In the genomic region with DNA sequence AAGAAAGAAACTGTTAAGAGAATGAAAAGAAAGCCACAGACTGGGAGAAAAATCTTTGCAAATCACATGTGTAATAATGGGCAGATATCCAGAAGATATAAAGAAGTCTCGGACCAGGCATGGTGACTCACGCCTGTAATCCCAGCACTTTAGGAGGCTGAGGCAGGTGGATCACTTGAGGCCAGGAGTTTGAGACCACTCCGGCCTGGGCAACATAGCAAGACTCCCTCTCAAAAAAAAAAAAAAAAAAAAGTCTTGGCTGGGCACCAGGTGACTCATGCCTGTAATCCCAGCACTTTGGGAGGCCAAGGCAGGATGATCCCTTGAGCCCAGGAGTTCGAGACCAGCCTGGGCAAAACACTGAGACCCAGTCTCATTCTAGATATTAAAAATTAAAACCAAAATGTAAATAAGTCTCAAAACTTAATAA, we compare ENCODE assay signal across 1 cellular context.
A peak's percentile ranks its signal among the peaks of the same experiment; 100 is the strongest.
TF ChIP-seq lines count a peak whose summit lies in the region.

No MANE protein-coding gene starts in this region.

TF ChIP-seq in HEK293, 187 proteins besides CTCF, POLR2A, EP300 and RAD21 (continues in another document):
- TF ChIP-seq, protein P1, sequence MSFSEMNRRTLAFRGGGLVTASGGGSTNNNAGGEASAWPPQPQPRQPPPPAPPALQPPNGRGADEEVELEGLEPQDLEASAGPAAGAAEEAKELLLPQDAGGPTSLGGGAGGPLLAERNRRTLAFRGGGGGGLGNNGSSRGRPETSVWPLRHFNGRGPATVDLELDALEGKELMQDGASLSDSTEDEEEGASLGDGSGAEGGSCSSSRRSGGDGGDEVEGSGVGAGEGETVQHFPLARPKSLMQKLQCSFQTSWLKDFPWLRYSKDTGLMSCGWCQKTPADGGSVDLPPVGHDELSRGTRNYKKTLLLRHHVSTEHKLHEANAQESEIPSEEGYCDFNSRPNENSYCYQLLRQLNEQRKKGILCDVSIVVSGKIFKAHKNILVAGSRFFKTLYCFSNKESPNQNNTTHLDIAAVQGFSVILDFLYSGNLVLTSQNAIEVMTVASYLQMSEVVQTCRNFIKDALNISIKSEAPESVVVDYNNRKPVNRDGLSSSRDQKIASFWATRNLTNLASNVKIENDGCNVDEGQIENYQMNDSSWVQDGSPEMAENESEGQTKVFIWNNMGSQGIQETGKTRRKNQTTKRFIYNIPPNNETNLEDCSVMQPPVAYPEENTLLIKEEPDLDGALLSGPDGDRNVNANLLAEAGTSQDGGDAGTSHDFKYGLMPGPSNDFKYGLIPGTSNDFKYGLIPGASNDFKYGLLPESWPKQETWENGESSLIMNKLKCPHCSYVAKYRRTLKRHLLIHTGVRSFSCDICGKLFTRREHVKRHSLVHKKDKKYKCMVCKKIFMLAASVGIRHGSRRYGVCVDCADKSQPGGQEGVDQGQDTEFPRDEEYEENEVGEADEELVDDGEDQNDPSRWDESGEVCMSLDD (tag by site-specific recombination; IDR thresholded peaks at IDR 0.05): peak; percentile 47; the same call in 1 of the 2 replicates
- TF ChIP-seq SP7 (tag by site-specific recombination; IDR thresholded peaks at IDR 0.05) (peak; percentile 65; the same call in 1 of the 2 replicates), BCL11A (tag by site-specific recombination; IDR thresholded peaks at IDR 0.05; ENCODE audit: low read depth) (peak; percentile 76; the same call in 1 of the 2 replicates), ZBTB48 (tag by site-specific recombination; IDR thresholded peaks at IDR 0.05) (peak; percentile 80; the same call in 1 of the 2 replicates), ZXDB (tag by site-specific recombination; IDR thresholded peaks at IDR 0.05) (peak; percentile 45; the same call in 1 of the 2 replicates), ZNF623 (tag by site-specific recombination; IDR thresholded peaks at IDR 0.05) (0 out of 2 replicates have a peak, but pooled peaks have one; percentile 21), ZNF366 (tag by site-specific recombination; conservative IDR thresholded peaks at IDR 0.05) (peak; percentile 45; the same call in 1 of the 2 replicates), ZBTB7A (tag by site-specific recombination; IDR thresholded peaks at IDR 0.05; ENCODE audit: low read depth) (peak; percentile 78; the same call in 1 of the 2 replicates), ZNF335 (tag by site-specific recombination; conservative IDR thresholded peaks at IDR 0.05) (peak; percentile 25; the same call in 1 of the 2 replicates), ZNF76 (tag by site-specific recombination; IDR thresholded peaks at IDR 0.05; ENCODE audit: borderline replicate concordance, low read depth) (peak; percentile 22; the same call in 1 of the 2 replicates), SP3 (tag by site-specific recombination; IDR thresholded peaks at IDR 0.05) (0 out of 2 replicates have a peak, but pooled peaks have one; percentile 18), ZNF184 (tag by site-specific recombination; IDR thresholded peaks at IDR 0.05) (peak; percentile 62; the same call in 1 of the 2 replicates), ZNF2 (tag by site-specific recombination; IDR thresholded peaks at IDR 0.05) (peak; percentile 46; the same call in 1 of the 2 replicates), GFI1B (tag by site-specific recombination; IDR thresholded peaks at IDR 0.05) (0 out of 2 replicates have a peak, but pooled peaks have one; percentile 15), BCL11B (tag by site-specific recombination; IDR thresholded peaks at IDR 0.05; ENCODE audit: low read depth) (0 out of 2 replicates have a peak, but pooled peaks have one; percentile 29), KLF8 (tag by site-specific recombination; IDR thresholded peaks at IDR 0.05) (peak; percentile 85), ZEB2 (tag by site-specific recombination; IDR thresholded peaks at IDR 0.05) (peak; percentile 75; the same call in 1 of the 2 replicates), GLIS1 (tag by site-specific recombination; IDR thresholded peaks at IDR 0.05) (peak; percentile 84), ZSCAN23 (tag by site-specific recombination; IDR thresholded peaks at IDR 0.05) (peak; percentile 55; the same call in 1 of the 2 replicates), ZNF391 (tag by site-specific recombination; IDR thresholded peaks at IDR 0.05; ENCODE audit: borderline replicate concordance, low read depth) (0 out of 2 replicates have a peak, but pooled peaks have one; percentile 30), ZNF600 (tag by site-specific recombination; IDR thresholded peaks at IDR 0.05) (0 out of 2 replicates have a peak, but pooled peaks have one; percentile 24), ZNF843 (tag by site-specific recombination; IDR thresholded peaks at IDR 0.05) (0 out of 2 replicates have a peak, but pooled peaks have one; percentile 25), ZBTB17 (tag by site-specific recombination; IDR thresholded peaks at IDR 0.05) (peak; percentile 64), ZNF24 (tag by site-specific recombination; IDR thresholded peaks at IDR 0.05) (0 out of 2 replicates have a peak, but pooled peaks have one; percentile 39), ZNF121 (tag by site-specific recombination; IDR thresholded peaks at IDR 0.05) (peak; percentile 100), GLIS2 (tag by site-specific recombination; IDR thresholded peaks at IDR 0.05) (peak; percentile 46; the same call in 1 of the 2 replicates), ZNF324 (tag by site-specific recombination; IDR thresholded peaks at IDR 0.05) (peak; percentile 68; the same call in 1 of the 2 replicates), ZNF394 (tag by site-specific recombination; IDR thresholded peaks at IDR 0.05; ENCODE audit: borderline replicate concordance) (peak; percentile 21; the same call in 1 of the 2 replicates)
- TF ChIP-seq, protein P2, sequence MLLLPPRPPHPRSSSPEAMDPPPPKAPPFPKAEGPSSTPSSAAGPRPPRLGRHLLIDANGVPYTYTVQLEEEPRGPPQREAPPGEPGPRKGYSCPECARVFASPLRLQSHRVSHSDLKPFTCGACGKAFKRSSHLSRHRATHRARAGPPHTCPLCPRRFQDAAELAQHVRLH (tag by site-specific recombination; IDR thresholded peaks at IDR 0.05): peak; percentile 76
- TF ChIP-seq, protein P3, sequence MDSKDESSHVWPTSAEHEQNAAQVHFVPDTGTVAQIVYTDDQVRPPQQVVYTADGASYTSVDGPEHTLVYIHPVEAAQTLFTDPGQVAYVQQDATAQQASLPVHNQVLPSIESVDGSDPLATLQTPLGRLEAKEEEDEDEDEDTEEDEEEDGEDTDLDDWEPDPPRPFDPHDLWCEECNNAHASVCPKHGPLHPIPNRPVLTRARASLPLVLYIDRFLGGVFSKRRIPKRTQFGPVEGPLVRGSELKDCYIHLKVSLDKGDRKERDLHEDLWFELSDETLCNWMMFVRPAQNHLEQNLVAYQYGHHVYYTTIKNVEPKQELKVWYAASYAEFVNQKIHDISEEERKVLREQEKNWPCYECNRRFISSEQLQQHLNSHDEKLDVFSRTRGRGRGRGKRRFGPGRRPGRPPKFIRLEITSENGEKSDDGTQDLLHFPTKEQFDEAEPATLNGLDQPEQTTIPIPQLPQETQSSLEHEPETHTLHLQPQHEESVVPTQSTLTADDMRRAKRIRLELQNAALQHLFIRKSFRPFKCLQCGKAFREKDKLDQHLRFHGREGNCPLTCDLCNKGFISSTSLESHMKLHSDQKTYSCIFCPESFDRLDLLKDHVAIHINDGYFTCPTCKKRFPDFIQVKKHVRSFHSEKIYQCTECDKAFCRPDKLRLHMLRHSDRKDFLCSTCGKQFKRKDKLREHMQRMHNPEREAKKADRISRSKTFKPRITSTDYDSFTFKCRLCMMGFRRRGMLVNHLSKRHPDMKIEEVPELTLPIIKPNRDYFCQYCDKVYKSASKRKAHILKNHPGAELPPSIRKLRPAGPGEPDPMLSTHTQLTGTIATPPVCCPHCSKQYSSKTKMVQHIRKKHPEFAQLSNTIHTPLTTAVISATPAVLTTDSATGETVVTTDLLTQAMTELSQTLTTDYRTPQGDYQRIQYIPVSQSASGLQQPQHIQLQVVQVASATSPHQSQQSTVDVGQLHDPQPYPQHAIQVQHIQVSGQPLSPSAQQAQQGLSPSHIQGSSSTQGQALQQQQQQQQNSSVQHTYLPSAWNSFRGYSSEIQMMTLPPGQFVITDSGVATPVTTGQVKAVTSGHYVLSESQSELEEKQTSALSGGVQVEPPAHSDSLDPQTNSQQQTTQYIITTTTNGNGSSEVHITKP (tag by site-specific recombination; IDR thresholded peaks at IDR 0.05): peak; percentile 16; the same call in 1 of the 2 replicates
- TF ChIP-seq, protein P4, sequence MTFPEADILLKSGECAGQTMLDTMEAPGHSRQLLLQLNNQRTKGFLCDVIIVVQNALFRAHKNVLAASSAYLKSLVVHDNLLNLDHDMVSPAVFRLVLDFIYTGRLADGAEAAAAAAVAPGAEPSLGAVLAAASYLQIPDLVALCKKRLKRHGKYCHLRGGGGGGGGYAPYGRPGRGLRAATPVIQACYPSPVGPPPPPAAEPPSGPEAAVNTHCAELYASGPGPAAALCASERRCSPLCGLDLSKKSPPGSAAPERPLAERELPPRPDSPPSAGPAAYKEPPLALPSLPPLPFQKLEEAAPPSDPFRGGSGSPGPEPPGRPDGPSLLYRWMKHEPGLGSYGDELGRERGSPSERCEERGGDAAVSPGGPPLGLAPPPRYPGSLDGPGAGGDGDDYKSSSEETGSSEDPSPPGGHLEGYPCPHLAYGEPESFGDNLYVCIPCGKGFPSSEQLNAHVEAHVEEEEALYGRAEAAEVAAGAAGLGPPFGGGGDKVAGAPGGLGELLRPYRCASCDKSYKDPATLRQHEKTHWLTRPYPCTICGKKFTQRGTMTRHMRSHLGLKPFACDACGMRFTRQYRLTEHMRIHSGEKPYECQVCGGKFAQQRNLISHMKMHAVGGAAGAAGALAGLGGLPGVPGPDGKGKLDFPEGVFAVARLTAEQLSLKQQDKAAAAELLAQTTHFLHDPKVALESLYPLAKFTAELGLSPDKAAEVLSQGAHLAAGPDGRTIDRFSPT (tag by site-specific recombination; IDR thresholded peaks at IDR 0.05): peak; percentile 59; the same call in 1 of the 2 replicates
- TF ChIP-seq, protein P5, sequence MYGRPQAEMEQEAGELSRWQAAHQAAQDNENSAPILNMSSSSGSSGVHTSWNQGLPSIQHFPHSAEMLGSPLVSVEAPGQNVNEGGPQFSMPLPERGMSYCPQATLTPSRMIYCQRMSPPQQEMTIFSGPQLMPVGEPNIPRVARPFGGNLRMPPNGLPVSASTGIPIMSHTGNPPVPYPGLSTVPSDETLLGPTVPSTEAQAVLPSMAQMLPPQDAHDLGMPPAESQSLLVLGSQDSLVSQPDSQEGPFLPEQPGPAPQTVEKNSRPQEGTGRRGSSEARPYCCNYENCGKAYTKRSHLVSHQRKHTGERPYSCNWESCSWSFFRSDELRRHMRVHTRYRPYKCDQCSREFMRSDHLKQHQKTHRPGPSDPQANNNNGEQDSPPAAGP (tag by site-specific recombination; IDR thresholded peaks at IDR 0.05): 0 out of 2 replicates have a peak, but pooled peaks have one; percentile 19
- TF ChIP-seq, protein P6, sequence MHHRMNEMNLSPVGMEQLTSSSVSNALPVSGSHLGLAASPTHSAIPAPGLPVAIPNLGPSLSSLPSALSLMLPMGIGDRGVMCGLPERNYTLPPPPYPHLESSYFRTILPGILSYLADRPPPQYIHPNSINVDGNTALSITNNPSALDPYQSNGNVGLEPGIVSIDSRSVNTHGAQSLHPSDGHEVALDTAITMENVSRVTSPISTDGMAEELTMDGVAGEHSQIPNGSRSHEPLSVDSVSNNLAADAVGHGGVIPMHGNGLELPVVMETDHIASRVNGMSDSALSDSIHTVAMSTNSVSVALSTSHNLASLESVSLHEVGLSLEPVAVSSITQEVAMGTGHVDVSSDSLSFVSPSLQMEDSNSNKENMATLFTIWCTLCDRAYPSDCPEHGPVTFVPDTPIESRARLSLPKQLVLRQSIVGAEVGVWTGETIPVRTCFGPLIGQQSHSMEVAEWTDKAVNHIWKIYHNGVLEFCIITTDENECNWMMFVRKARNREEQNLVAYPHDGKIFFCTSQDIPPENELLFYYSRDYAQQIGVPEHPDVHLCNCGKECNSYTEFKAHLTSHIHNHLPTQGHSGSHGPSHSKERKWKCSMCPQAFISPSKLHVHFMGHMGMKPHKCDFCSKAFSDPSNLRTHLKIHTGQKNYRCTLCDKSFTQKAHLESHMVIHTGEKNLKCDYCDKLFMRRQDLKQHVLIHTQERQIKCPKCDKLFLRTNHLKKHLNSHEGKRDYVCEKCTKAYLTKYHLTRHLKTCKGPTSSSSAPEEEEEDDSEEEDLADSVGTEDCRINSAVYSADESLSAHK (tag by site-specific recombination; IDR thresholded peaks at IDR 0.05): 0 out of 2 replicates have a peak, but pooled peaks have one; percentile 39
- TF ChIP-seq, protein P7, sequence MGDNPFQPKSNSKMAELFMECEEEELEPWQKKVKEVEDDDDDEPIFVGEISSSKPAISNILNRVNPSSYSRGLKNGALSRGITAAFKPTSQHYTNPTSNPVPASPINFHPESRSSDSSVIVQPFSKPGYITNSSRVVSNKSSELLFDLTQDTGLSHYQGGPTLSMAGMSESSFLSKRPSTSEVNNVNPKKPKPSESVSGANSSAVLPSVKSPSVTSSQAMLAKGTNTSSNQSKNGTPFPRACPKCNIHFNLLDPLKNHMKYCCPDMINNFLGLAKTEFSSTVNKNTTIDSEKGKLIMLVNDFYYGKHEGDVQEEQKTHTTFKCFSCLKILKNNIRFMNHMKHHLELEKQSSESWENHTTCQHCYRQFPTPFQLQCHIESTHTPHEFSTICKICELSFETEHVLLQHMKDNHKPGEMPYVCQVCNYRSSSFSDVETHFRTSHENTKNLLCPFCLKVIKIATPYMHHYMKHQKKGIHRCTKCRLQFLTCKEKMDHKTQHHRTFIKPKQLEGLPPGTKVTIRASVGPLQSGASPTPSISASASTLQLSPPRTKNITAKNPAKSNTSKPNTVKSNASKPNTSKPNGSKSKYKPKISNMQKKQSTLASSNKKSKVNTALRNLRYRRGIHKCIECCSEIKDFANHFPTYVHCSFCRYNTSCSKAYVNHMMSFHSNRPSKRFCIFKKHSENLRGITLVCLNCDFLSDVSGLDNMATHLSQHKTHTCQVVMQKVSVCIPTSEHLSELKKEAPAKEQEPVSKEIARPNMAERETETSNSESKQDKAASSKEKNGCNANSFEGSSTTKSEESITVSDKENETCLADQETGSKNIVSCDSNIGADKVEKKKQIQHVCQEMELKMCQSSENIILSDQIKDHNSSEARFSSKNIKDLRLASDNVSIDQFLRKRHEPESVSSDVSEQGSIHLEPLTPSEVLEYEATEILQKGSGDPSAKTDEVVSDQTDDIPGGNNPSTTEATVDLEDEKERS (tag by site-specific recombination; IDR thresholded peaks at IDR 0.05): peak; percentile 92
- TF ChIP-seq, protein P8, sequence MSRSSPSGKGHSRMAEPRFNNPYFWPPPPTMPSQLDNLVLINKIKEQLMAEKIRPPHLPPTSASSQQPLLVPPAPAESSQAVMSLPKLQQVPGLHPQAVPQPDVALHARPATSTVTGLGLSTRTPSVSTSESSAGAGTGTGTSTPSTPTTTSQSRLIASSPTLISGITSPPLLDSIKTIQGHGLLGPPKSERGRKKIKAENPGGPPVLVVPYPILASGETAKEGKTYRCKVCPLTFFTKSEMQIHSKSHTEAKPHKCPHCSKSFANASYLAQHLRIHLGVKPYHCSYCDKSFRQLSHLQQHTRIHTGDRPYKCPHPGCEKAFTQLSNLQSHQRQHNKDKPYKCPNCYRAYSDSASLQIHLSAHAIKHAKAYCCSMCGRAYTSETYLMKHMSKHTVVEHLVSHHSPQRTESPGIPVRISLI (tag by site-specific recombination; IDR thresholded peaks at IDR 0.05): peak; percentile 95
- TF ChIP-seq, protein P9, sequence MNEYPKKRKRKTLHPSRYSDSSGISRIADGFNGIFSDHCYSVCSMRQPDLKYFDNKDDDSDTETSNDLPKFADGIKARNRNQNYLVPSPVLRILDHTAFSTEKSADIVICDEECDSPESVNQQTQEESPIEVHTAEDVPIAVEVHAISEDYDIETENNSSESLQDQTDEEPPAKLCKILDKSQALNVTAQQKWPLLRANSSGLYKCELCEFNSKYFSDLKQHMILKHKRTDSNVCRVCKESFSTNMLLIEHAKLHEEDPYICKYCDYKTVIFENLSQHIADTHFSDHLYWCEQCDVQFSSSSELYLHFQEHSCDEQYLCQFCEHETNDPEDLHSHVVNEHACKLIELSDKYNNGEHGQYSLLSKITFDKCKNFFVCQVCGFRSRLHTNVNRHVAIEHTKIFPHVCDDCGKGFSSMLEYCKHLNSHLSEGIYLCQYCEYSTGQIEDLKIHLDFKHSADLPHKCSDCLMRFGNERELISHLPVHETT (tag by site-specific recombination; IDR thresholded peaks at IDR 0.05): peak; percentile 84; the same call in 1 of the 2 replicates
